In the genomic region with DNA sequence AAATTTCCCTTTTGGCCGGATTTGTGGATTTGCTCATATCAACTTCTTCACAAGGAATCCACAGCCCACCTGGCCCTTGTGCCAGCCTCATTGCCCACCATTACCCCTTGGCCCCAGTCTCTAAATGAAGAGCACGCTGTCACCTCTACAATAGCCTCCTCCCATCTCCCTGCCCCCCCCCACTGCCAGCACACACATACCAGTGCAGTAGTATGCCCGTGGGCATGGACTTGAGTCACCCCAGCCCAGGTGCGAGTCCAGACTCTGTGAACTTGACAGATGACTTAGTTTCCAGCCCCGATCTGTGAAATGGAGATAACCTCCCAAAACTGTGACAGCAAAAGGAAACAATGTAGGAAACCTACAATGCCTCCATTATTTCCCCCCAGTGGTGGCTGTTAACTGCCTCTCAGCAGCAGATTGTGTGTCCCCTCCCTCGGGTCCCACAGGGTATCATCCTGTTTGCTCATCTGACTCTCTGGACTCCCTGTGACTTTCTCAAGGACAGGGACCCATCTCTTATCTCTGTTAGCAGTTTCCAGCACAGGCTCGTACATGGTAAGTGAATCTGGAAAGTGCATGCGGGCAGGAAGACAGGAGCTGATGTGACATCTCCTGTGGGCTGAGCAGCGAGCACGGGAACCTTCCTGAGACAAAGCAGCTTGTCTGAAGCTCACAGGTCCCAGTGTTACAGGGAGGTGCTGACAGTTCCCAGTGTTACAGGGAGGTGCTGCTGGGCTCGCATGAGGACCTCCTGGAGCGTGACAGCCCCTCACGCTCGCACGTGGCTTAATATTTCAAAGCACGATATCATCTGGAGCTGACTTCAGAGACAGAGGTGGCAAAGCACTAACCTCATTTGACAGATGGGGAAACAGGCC, we compare ENCODE assay signal across 1 cellular context.
TF ChIP-seq lines count a peak whose summit lies in the region.

No MANE protein-coding gene starts in this region.

TF ChIP-seq in WTC11, 78 proteins besides CTCF, POLR2A, EP300 and RAD21 (continued from another document):
- TF ChIP-seq, protein P1, sequence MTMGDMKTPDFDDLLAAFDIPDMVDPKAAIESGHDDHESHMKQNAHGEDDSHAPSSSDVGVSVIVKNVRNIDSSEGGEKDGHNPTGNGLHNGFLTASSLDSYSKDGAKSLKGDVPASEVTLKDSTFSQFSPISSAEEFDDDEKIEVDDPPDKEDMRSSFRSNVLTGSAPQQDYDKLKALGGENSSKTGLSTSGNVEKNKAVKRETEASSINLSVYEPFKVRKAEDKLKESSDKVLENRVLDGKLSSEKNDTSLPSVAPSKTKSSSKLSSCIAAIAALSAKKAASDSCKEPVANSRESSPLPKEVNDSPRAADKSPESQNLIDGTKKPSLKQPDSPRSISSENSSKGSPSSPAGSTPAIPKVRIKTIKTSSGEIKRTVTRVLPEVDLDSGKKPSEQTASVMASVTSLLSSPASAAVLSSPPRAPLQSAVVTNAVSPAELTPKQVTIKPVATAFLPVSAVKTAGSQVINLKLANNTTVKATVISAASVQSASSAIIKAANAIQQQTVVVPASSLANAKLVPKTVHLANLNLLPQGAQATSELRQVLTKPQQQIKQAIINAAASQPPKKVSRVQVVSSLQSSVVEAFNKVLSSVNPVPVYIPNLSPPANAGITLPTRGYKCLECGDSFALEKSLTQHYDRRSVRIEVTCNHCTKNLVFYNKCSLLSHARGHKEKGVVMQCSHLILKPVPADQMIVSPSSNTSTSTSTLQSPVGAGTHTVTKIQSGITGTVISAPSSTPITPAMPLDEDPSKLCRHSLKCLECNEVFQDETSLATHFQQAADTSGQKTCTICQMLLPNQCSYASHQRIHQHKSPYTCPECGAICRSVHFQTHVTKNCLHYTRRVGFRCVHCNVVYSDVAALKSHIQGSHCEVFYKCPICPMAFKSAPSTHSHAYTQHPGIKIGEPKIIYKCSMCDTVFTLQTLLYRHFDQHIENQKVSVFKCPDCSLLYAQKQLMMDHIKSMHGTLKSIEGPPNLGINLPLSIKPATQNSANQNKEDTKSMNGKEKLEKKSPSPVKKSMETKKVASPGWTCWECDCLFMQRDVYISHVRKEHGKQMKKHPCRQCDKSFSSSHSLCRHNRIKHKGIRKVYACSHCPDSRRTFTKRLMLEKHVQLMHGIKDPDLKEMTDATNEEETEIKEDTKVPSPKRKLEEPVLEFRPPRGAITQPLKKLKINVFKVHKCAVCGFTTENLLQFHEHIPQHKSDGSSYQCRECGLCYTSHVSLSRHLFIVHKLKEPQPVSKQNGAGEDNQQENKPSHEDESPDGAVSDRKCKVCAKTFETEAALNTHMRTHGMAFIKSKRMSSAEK (CRISPR knock-in tag; IDR thresholded peaks at IDR 0.05; ENCODE audit: borderline replicate concordance): no peak
- TF ChIP-seq, protein P2, sequence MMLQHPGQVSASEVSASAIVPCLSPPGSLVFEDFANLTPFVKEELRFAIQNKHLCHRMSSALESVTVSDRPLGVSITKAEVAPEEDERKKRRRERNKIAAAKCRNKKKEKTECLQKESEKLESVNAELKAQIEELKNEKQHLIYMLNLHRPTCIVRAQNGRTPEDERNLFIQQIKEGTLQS (CRISPR knock-in tag; conservative IDR thresholded peaks at IDR 0.05): no peak
- TF ChIP-seq SMAD3 (CRISPR knock-in tag; IDR thresholded peaks at IDR 0.05; ENCODE audit: borderline replicate concordance): no peak
TF ChIP-seq in WTC11: peak in this region for 0.
